In genomic region chrX:28058906-28059305, GRCh38 we compare ENCODE assay signal across 26 cellular contexts.
DNase-seq lines count a peak whose midpoint lies in the region; ATAC-seq, FAIRE-seq and TF ChIP-seq lines count a peak whose summit lies in the region.
"Had no signal": no experiment of that assay in that cellular context is flagged by ENCODE, and none has a peak within 500 bp of the region (broad histone marks: within the 10 kb centered on the region; RNA-seq: fewer than 3 reads in every experiment).

No MANE protein-coding gene starts in this region.

- no peak for ATAC-seq in A549
- ATAC-seq in stimulated activated memory B cell treated with anti-CD40 and anti-IgM and Interleukin-4, amounts not matched to agents 10 μg/mL and 1 μg/mL and 100 μg/mL, for 72 hours, result no peak
- ATAC-seq in HG03565 (IDR thresholded peaks at IDR 0.05; ENCODE audit: unreplicated experiment), result no peak
- ATAC-seq: natural killer cell treated with Interleukin-12 subunit alpha and Interleukin-12 subunit beta and Interleukin-15 and Interleukin-18, amount 100 ng/mL, for 72 hours; pancreas; right lobe of liver; T-helper 17 cell had no signal

- no peaks in the 10 kb centered on the region for H3K9me3 ChIP-seq in A549
- no peaks in the 10 kb centered on the region for H3K9me3 ChIP-seq in SK-N-MC (ENCODE audit: low read depth, low read length)
- H3K9me3 ChIP-seq: right lobe of liver, SJCRH30 had no signal

- peaks cover 4% of the 10 kb centered on the region for H3K9me3 Mint-ChIP-seq in stimulated activated memory B cell treated with anti-CD40 and anti-IgM and Interleukin-4, amounts not matched to agents 10 μg/mL and 1 μg/mL and 100 μg/mL, for 72 hours

- H3K4me2 ChIP-seq in A549, result no peak overlapping the region

- no peaks in the 10 kb centered on the region for H3K36me3 Mint-ChIP-seq in stimulated activated memory B cell treated with anti-CD40 and anti-IgM and Interleukin-4, amounts not matched to agents 10 μg/mL and 1 μg/mL and 100 μg/mL, for 72 hours
- H3K36me3 Mint-ChIP-seq: CD4-positive, alpha-beta memory T cell; natural killer cell treated with Interleukin-12 subunit alpha and Interleukin-12 subunit beta and Interleukin-15 and Interleukin-18, amount 100 ng/mL, for 72 hours had no signal

- no peak overlapping the region for H3K27ac ChIP-seq in A549
- 0 out of 2 replicates have a peak overlapping the region, but pooled peaks have one; percentile 51 for H3K27ac ChIP-seq in SK-N-MC
- H3K27ac ChIP-seq: esophagus muscularis mucosa, pancreas, right lobe of liver, SJCRH30 had no signal

- H3K4me3 Mint-ChIP-seq in stimulated activated memory B cell treated with anti-CD40 and anti-IgM and Interleukin-4, amounts not matched to agents 10 μg/mL and 1 μg/mL and 100 μg/mL, for 72 hours, result no peak overlapping the region
- H3K4me3 Mint-ChIP-seq: CD4-positive, alpha-beta memory T cell; H9; natural killer cell treated with Interleukin-12 subunit alpha and Interleukin-12 subunit beta and Interleukin-15 and Interleukin-18, amount 100 ng/mL, for 72 hours; T-helper 17 cell had no signal

- TF ChIP-seq RAD21 in A549 (conservative IDR thresholded peaks at IDR 0.05 in 1 of 2, IDR thresholded peaks at IDR 0.05 in 1 of 2), result no peak

- peak; percentile 23 for FAIRE-seq in A549 (lab: Jason Lieb, UNC)
- FAIRE-seq: HTR-8/SVneo, pancreas had no signal

- 0% methylated on average over 2 of the region's 2 CpGs for WGBS in A549 (ENCODE audit: missing lambda C conversion rate)

- CTCF ChIA-PET in A549 (lab: Yijun Ruan, JAX), result no interaction called here

- POLR2A ChIA-PET in A549 (lab: Yijun Ruan, JAX), result no interaction called here

- H3K4me3 ChIP-seq in A549 (no peak overlapping the region), SK-N-MC (no peak overlapping the region)
- H3K4me3 ChIP-seq: esophagus muscularis mucosa, pancreas, right lobe of liver, SJCRH30 had no signal

- TF ChIP-seq POLR2A in A549 (IDR thresholded peaks at IDR 0.05; ENCODE audit: low read length), result no peak

- no peak for TF ChIP-seq EP300 in A549 (IDR thresholded peaks at IDR 0.05)

- H3K27ac Mint-ChIP-seq in stimulated activated memory B cell treated with anti-CD40 and anti-IgM and Interleukin-4, amounts not matched to agents 10 μg/mL and 1 μg/mL and 100 μg/mL, for 72 hours, result no peak overlapping the region
- H3K27ac Mint-ChIP-seq: CD4-positive, alpha-beta memory T cell; H9; natural killer cell treated with Interleukin-12 subunit alpha and Interleukin-12 subunit beta and Interleukin-15 and Interleukin-18, amount 100 ng/mL, for 72 hours; T-helper 17 cell had no signal

- no peaks in the 10 kb centered on the region for H3K36me3 ChIP-seq in SK-N-MC (ENCODE audit: insufficient read depth, low read length)
- H3K36me3 ChIP-seq: esophagus muscularis mucosa, pancreas, right lobe of liver, SJCRH30 had no signal

- H3K9ac ChIP-seq in SK-N-MC (ENCODE audit: insufficient read length), result no peak overlapping the region

- no peaks in the 10 kb centered on the region for H3K27me3 Mint-ChIP-seq in stimulated activated memory B cell treated with anti-CD40 and anti-IgM and Interleukin-4, amounts not matched to agents 10 μg/mL and 1 μg/mL and 100 μg/mL, for 72 hours
- H3K27me3 Mint-ChIP-seq: CD4-positive, alpha-beta memory T cell; natural killer cell treated with Interleukin-12 subunit alpha and Interleukin-12 subunit beta and Interleukin-15 and Interleukin-18, amount 100 ng/mL, for 72 hours; T-helper 17 cell had no signal

- H3K4me1 ChIP-seq in A549, result no peaks in the 10 kb centered on the region
- H3K4me1 ChIP-seq: esophagus muscularis mucosa, pancreas, SJCRH30 had no signal

- TF ChIP-seq CTCF in A549 (IDR thresholded peaks at IDR 0.05), result no peak

- no peaks in the 10 kb centered on the region for H3K4me1 Mint-ChIP-seq in stimulated activated memory B cell treated with anti-CD40 and anti-IgM and Interleukin-4, amounts not matched to agents 10 μg/mL and 1 μg/mL and 100 μg/mL, for 72 hours
- H3K4me1 Mint-ChIP-seq: CD4-positive, alpha-beta memory T cell; H9; T-helper 17 cell had no signal

- DNase-seq in A549 (ENCODE audit: low read depth in 1 of 2, low spot score in 1 of 2) (no peak), DMS53 (lab: John Stamatoyannopoulos, UW) (peak; percentile 41), SK-N-MC (ENCODE audit: low read depth, low spot score) (no peak), foreskin melanocyte (peak; percentile 11)
- no peak for DNase-seq in activated CD4-positive, alpha-beta T cell treated with anti-CD3 and anti-CD28 coated beads, Interleukin-2, amount 50 U/mL, for 1 hour
- DNase-seq: activated CD4-positive, alpha-beta T cell treated with anti-CD3 and anti-CD28 coated beads, Interleukin-2, amount 50 U/mL, for 48 hours; activated gamma-delta T cell; activated T-cell treated with anti-CD3 and anti-CD28 coated beads for 4 hours; CD4-positive, alpha-beta memory T cell; central memory CD4-positive, alpha-beta T cell; effector CD8-positive, alpha-beta T cell; EL; H9; Karpas-422; NCI-H1092 treated with DMSO at 0.1 percent for 48 hours; NCI-H2029; NCI-H774; pancreas; right lobe of liver; T-helper 17 cell had no signal

TF ChIP-seq in A549, 52 proteins besides CTCF, POLR2A, EP300 and RAD21:
- TF ChIP-seq FOSB (CRISPR knock-in tag; IDR thresholded peaks at IDR 0.05), result no peak
- TF ChIP-seq BCL3 (IDR thresholded peaks at IDR 0.05), result no peak
- TF ChIP-seq KDM1A (IDR thresholded peaks at IDR 0.05; ENCODE audit: low read depth), result no peak
- no peak for TF ChIP-seq EHF (CRISPR knock-in tag; IDR thresholded peaks at IDR 0.05)
- TF ChIP-seq, protein P1, sequence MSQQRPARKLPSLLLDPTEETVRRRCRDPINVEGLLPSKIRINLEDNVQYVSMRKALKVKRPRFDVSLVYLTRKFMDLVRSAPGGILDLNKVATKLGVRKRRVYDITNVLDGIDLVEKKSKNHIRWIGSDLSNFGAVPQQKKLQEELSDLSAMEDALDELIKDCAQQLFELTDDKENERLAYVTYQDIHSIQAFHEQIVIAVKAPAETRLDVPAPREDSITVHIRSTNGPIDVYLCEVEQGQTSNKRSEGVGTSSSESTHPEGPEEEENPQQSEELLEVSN (IDR thresholded peaks at IDR 0.05; ENCODE audit: borderline replicate concordance, low read depth), result no peak
- no peak for TF ChIP-seq CEBPB (IDR thresholded peaks at IDR 0.05)
- TF ChIP-seq HOXB13 (CRISPR knock-in tag; IDR thresholded peaks at IDR 0.05; ENCODE audit: low read depth), result no peak
- no peak for TF ChIP-seq RNF2 (IDR thresholded peaks at IDR 0.05; ENCODE audit: borderline replicate concordance, low read depth)
- no peak for TF ChIP-seq TFCP2L1 (CRISPR knock-in tag; IDR thresholded peaks at IDR 0.05)
- no peak for TF ChIP-seq BHLHE40 (IDR thresholded peaks at IDR 0.05; ENCODE audit: low read depth, low read length)
- TF ChIP-seq RFX5 (IDR thresholded peaks at IDR 0.05), result no peak
- TF ChIP-seq, protein P2, sequence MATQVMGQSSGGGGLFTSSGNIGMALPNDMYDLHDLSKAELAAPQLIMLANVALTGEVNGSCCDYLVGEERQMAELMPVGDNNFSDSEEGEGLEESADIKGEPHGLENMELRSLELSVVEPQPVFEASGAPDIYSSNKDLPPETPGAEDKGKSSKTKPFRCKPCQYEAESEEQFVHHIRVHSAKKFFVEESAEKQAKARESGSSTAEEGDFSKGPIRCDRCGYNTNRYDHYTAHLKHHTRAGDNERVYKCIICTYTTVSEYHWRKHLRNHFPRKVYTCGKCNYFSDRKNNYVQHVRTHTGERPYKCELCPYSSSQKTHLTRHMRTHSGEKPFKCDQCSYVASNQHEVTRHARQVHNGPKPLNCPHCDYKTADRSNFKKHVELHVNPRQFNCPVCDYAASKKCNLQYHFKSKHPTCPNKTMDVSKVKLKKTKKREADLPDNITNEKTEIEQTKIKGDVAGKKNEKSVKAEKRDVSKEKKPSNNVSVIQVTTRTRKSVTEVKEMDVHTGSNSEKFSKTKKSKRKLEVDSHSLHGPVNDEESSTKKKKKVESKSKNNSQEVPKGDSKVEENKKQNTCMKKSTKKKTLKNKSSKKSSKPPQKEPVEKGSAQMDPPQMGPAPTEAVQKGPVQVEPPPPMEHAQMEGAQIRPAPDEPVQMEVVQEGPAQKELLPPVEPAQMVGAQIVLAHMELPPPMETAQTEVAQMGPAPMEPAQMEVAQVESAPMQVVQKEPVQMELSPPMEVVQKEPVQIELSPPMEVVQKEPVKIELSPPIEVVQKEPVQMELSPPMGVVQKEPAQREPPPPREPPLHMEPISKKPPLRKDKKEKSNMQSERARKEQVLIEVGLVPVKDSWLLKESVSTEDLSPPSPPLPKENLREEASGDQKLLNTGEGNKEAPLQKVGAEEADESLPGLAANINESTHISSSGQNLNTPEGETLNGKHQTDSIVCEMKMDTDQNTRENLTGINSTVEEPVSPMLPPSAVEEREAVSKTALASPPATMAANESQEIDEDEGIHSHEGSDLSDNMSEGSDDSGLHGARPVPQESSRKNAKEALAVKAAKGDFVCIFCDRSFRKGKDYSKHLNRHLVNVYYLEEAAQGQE (IDR thresholded peaks at IDR 0.05), result no peak
- no peak for TF ChIP-seq HES2 (IDR thresholded peaks at IDR 0.05)

Comparison
In these comparisons a context has a peak if more than half of its experiments do, and no peak if none do; other contexts are left out.
1. DNase-seq: peak in DMS53 (single experiment) and foreskin melanocyte (single experiment); none in A549 (0 of 2), SK-N-MC (single experiment) and activated CD4-positive, alpha-beta T cell treated with anti-CD3 and anti-CD28 coated beads, Interleukin-2, amount 50 U/mL, for 1 hour (single experiment).